ENCODE assay signal across 8 cellular contexts in the genomic region with DNA sequence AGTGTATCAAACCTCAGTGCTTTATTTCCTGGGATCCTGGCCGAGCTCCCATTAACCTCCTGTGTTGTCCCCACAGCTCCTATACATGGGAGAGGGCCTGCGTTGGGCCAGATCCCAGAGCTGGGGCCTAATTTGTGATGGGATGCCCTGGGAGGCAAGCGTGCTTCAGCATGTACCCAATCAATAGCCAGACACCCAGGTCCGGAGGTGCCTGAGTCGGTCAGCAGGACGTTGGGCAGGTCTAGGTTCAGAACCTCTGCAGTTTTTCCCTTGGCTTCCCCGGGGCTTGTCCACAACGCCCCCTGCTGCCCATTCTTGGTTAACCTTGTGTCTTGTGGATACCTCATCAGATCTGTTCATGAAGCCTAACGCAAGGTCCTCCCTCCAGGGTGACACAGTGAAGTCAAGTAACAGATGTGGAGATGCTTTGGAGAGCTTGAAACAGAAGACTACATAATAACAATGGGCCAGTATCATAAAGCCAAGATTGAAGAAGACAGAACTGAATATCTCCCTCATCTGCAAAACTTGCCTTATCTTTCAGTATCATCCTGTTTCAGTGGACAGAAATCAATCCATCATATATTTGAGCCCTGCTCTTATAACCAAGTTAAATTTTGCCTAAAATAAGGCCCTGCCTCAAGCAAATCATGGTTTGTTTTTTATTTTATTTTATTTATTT. TPM values are rescaled to one million over a fixed set of nuclear protein-coding genes. Genes with fewer than 3 reads are reported as not detected.
A peak's percentile ranks its signal among the peaks of the same experiment; 100 is the strongest.
DNase-seq lines count a peak whose midpoint lies in the region; ATAC-seq and TF ChIP-seq lines count a peak whose summit lies in the region.
"Not testable (repeated sequence)": the region's sequence is repeated elsewhere in the genome, so short reads cannot be mapped to it uniquely, and the experiment has no call there.

No MANE protein-coding gene starts in this region.

- peak; percentile 71 for DNase-seq in G401 (ENCODE audit: low spot score)
- peak; percentile 75 for DNase-seq in HEK293T (ENCODE audit: extremely low spot score)
- peak; percentile 61 to 81 (median 80) for DNase-seq in NCI-H1417 (lab: John Stamatoyannopoulos, UW)
- peak; percentile 86 for DNase-seq in SKM-1 (lab: John Stamatoyannopoulos, UW; ENCODE audit: unreplicated experiment)
- peak; percentile 81 for DNase-seq in activated gamma-delta T cell treated with anti-CD3 and anti-CD28 coated beads, Interleukin-2, amount 50 U/mL, for 16 hours (ENCODE audit: low read depth)
- peak; percentile 42 to 67 for DNase-seq in foreskin keratinocyte
- DNase-seq in nucleus accumbens (lab: John Stamatoyannopoulos, UW) = peak in 50 of 56 donors; percentile 7 to 85 (median 51)
- peak in 48 of 49 donors; percentile 8 to 84 (median 63) for DNase-seq in substantia nigra (lab: John Stamatoyannopoulos, UW)

- ATAC-seq in foreskin keratinocyte = peak; percentile 74

- not testable (repeated sequence) for H3K27me3 ChIP-seq in foreskin keratinocyte

- POLR2A ChIA-PET in HEK293T (lab: Yijun Ruan, JAX) = not testable (repeated sequence)

- peak; percentile 90 for TF ChIP-seq CTCF in foreskin keratinocyte (conservative IDR thresholded peaks at IDR 0.05)

- CTCF ChIA-PET in HEK293T (lab: Yijun Ruan, JAX) = interaction anchor here (0.9 to 1.7 kb wide), 3 partner anchors 8 to 150 kb away, joined by 3 to 4 read pairs (median 3); a partner anchor contains a TSS

- H3K4me1 ChIP-seq in foreskin keratinocyte = not testable (repeated sequence)

- in situ Hi-C loops in G401 (cut with HindIII; ENCODE audit: low sequenced_read_pairs) = not testable (repeated sequence)

- not testable (repeated sequence) for H3K27ac ChIP-seq in foreskin keratinocyte; substantia nigra (ENCODE audit: low read depth, low read length, poor library complexity, severe bottlenecking)

RNA-seq across cellular contexts. Expression of a gene that starts 27.3 kb away (rescaled TPM):
- 64.8 and 85.8 TPM in 2 replicates for total RNA-seq in G401 (2014; rRNA removed; shearing (Covaris generic))
- 46.2 and 53.4 TPM in 2 replicates for total RNA-seq in foreskin keratinocyte
- 91.1 and 95.1 TPM in 2 replicates for polyA plus RNA-seq in foreskin keratinocyte
